ENCODE assay signal across 28 cellular contexts in genomic region chrX:28324306-28324705, GRCh38.
DNase-seq lines count a peak whose midpoint lies in the region; ATAC-seq and TF ChIP-seq lines count a peak whose summit lies in the region.
"Had no signal": no experiment of that assay in that cellular context is flagged by ENCODE, and none has a peak within 500 bp of the region (broad histone marks: within the 10 kb centered on the region; RNA-seq: fewer than 3 reads in every experiment).

No MANE protein-coding gene starts in this region.

- CTCF ChIA-PET in PC-3 (lab: Charles Lee) (no interaction called here), GM10248 (lab: Yijun Ruan, JAX) (no interaction called here)

- H3F3A ChIP-seq in PC-3 (ENCODE audit: low read length, unreplicated experiment) (no peaks in the 10 kb centered on the region), neural progenitor cell (ENCODE audit: low read depth) (no peaks in the 10 kb centered on the region)

- ATAC-seq in PC-3 = peak; percentile 22; the same call in 1 of the 2 replicates
- ATAC-seq: CD8-positive, alpha-beta T cell; HepG2; K562 had no signal

- H3K36me3 Mint-ChIP-seq in mesothelial cell of epicardium (no peaks in the 10 kb centered on the region), neural progenitor cell (no peaks in the 10 kb centered on the region)
- H3K36me3 Mint-ChIP-seq: CD8-positive, alpha-beta T cell had no signal

- peak overlapping the region; percentile 74 for H3K27ac Mint-ChIP-seq in mesothelial cell of epicardium
- H3K27ac Mint-ChIP-seq in neural progenitor cell = no peak overlapping the region
- H3K27ac Mint-ChIP-seq: B cell; CD8-positive, alpha-beta T cell had no signal

- intact Hi-C loops in PC-3 (cut with micrococcal nuclease) = no loop called here

- POLR2A ChIA-PET in PC-3 (lab: Charles Lee; ENCODE audit: unreplicated experiment) (no interaction called here), GM10248 (lab: Yijun Ruan, JAX) (no interaction called here)

- H3K27me3 ChIP-seq in PC-3 (ENCODE audit: low read length) = no peaks in the 10 kb centered on the region
- H3K27me3 ChIP-seq in neural progenitor cell = no peaks in the 10 kb centered on the region
- H3K27me3 ChIP-seq: SJSA1 had no signal

- no peaks in the 10 kb centered on the region for H3K79me2 ChIP-seq in PC-3 (ENCODE audit: low read length)
- no peaks in the 10 kb centered on the region for H3K79me2 ChIP-seq in neural progenitor cell (ENCODE audit: low read depth)

- H3K27me3 Mint-ChIP-seq in mesothelial cell of epicardium (ENCODE audit: low read depth) (no peaks in the 10 kb centered on the region), neural progenitor cell (ENCODE audit: insufficient read depth, low read depth) (no peaks in the 10 kb centered on the region)
- H3K27me3 Mint-ChIP-seq: B cell had no signal

- H3K4me1 Mint-ChIP-seq in mesothelial cell of epicardium (peaks cover 46% of the 10 kb centered on the region), neural progenitor cell (no peaks in the 10 kb centered on the region)
- H3K4me1 Mint-ChIP-seq: B cell had no signal

- H2AFZ ChIP-seq in PC-3 (ENCODE audit: low read length) (no peak overlapping the region), neural progenitor cell (replicated peaks) (no peak overlapping the region)
- H2AFZ ChIP-seq: PC-9 had no signal

- H3K4me1 ChIP-seq in PC-3 (ENCODE audit: insufficient read depth, low read length) (no peaks in the 10 kb centered on the region), neural progenitor cell (no peaks in the 10 kb centered on the region)
- H3K4me1 ChIP-seq: SJSA1 had no signal

- H3K4me2 ChIP-seq in PC-3 (ENCODE audit: low read length) = no peak overlapping the region
- H3K4me2 ChIP-seq in neural progenitor cell = no peak overlapping the region
- H3K4me2 ChIP-seq: PC-9 had no signal

- H3K9ac ChIP-seq in PC-3 (ENCODE audit: low read length) = no peak overlapping the region
- H3K9ac ChIP-seq in neural progenitor cell = no peak overlapping the region

- H4K20me1 ChIP-seq in PC-3 (ENCODE audit: low read length) (no peaks in the 10 kb centered on the region), neural progenitor cell (ENCODE audit: low read depth) (no peaks in the 10 kb centered on the region)

- H3K9me3 ChIP-seq in PC-3 (ENCODE audit: low read length) = no peaks in the 10 kb centered on the region
- peaks cover 3% of the 10 kb centered on the region for H3K9me3 ChIP-seq in neural progenitor cell (ENCODE audit: low read depth)
- H3K9me3 ChIP-seq: SJSA1 had no signal

- DNase-seq in ELF-1 (ENCODE audit: low read depth, low spot score) (peak; percentile 63), PC-3 (peak; percentile 40), iPS DF 4.7 (ENCODE audit: extremely low read depth, low spot score) (peak; percentile 7), mesothelial cell of epicardium (ENCODE audit: low spot score in 2 of 2, unreplicated experiment in 2 of 2) (no peak), ecto neural progenitor cell (ENCODE audit: low spot score) (no peak), GM10248 (ENCODE audit: extremely low spot score) (no peak), neural progenitor cell (ENCODE audit: low spot score) (no peak)
- DNase-seq: CD8-positive, alpha-beta T cell; DMS 273 treated with DMSO at 0.1 percent for 48 hours; DMS79 treated with DMSO at 0.1 percent for 48 hours; GOT3; HCEC 1CT; Kasumi-1; MV-4-11; NCI-H1105; NCI-H1436 treated with DMSO at 0.1 percent for 48 hours; NCI-H187 treated with DMSO at 0.1 percent for 48 hours; NCI-H446; NCI-H524 treated with DMSO at 0.1 percent for 48 hours; NCI-H774; PC-9; Right ventricle myocardium superior had no signal

- no peak for TF ChIP-seq CTCF in PC-3 (conservative IDR thresholded peaks at IDR 0.05; ENCODE audit: low read depth, low read length)
- no peak for TF ChIP-seq CTCF in mesothelial cell of epicardium (IDR thresholded peaks at IDR 0.05; ENCODE audit: unreplicated experiment)
- no peak for TF ChIP-seq CTCF in GM10248 (IDR thresholded peaks at IDR 0.05; ENCODE audit: control extremely low read depth, extremely low read depth, low read depth, missing control alignments)
- TF ChIP-seq CTCF in neural progenitor cell (IDR thresholded peaks at IDR 0.05) = no peak

- no peak overlapping the region for H3K4me3 ChIP-seq in PC-3 (ENCODE audit: low read length)
- no peak overlapping the region for H3K4me3 ChIP-seq in neural progenitor cell
- H3K4me3 ChIP-seq: K562, PC-9, SJSA1 had no signal

- H3K9me3 Mint-ChIP-seq in mesothelial cell of epicardium (peaks cover 23% of the 10 kb centered on the region), neural progenitor cell (peaks cover 5% of the 10 kb centered on the region)

- H3K36me3 ChIP-seq in PC-3 (ENCODE audit: low read depth, low read length) (no peaks in the 10 kb centered on the region), neural progenitor cell (no peaks in the 10 kb centered on the region)
- H3K36me3 ChIP-seq: SJSA1 had no signal

- no peak overlapping the region for H3K27ac ChIP-seq in PC-3 (ENCODE audit: low read length)
- no peak overlapping the region for H3K27ac ChIP-seq in neural progenitor cell
- H3K27ac ChIP-seq: 22Rv1, C4-2B, PC-9, SJSA1 had no signal

- no TSS peak for BruUV-seq in PC-3 (replicated peaks; lab: Mats Ljungman, UMichigan)

- H3K4me3 Mint-ChIP-seq in mesothelial cell of epicardium = no peak overlapping the region
- H3K4me3 Mint-ChIP-seq in neural progenitor cell = no peak overlapping the region
- H3K4me3 Mint-ChIP-seq: B cell; CD8-positive, alpha-beta T cell had no signal

- H3K9me2 ChIP-seq in PC-3 (replicated peaks; ENCODE audit: low read length) = no peaks in the 10 kb centered on the region

Comparison
In these comparisons a context has a peak if more than half of its experiments do, and no peak if none do; other contexts are left out.
1. DNase-seq: peak in ELF-1 (single experiment), PC-3 (single experiment) and iPS DF 4.7 (single experiment); none in mesothelial cell of epicardium (0 of 2), ecto neural progenitor cell (single experiment), GM10248 (single experiment) and neural progenitor cell (single experiment).